ENCODE assay signal across 24 cellular contexts in genomic region chr1:30635386-30635975, GRCh38.
"Had no signal": no experiment of that assay in that cellular context is flagged by ENCODE, and none has a peak within 500 bp of the region (broad histone marks: within the 10 kb centered on the region; RNA-seq: fewer than 3 reads in every experiment).

No MANE protein-coding gene starts in this region.

- H3K27ac ChIP-seq: breast epithelium, SJCRH30 had no signal

- H3K36me3 ChIP-seq: breast epithelium, SJCRH30 had no signal

- H3K4me1 Mint-ChIP-seq: activated naive CD4-positive, alpha-beta T cell treated with anti-CD3 and anti-CD28 coated beads, Interleukin-2, amount 50 U/mL, for 24 hours; central memory CD8-positive, alpha-beta T cell; IgD-negative memory B cell had no signal

- H3K27me3 Mint-ChIP-seq: activated CD8-positive, alpha-beta T cell treated with anti-CD3 and anti-CD28 coated beads for 36 hours had no signal

- H3K4me3 ChIP-seq: breast epithelium, SJCRH30 had no signal

- H3K27me3 ChIP-seq: breast epithelium had no signal

- H3K27ac Mint-ChIP-seq: activated CD8-positive, alpha-beta T cell treated with anti-CD3 and anti-CD28 coated beads for 36 hours; activated naive CD4-positive, alpha-beta T cell treated with anti-CD3 and anti-CD28 coated beads, Interleukin-2, amount 50 U/mL, for 24 hours; activated T-helper 1 cell treated with anti-CD3 and anti-CD28 coated beads, Interleukin-12 subunit alpha, Interleukin-12 subunit beta, Interleukin-2, Interleukin-4 antibody, amounts not matched to agents 30 ng/mL and 10 ng/mL and 1 ng/mL, durations not matched to agents 14 hours and 24 hours and 36 hours; IgD-negative memory B cell; T-helper 1 cell treated with Interleukin-12 subunit alpha and Interleukin-12 subunit beta and Interleukin-4 antibody, amounts not matched to agents 30 μg/mL and 1 μg/mL, for 36 hours had no signal

- H3K36me3 Mint-ChIP-seq: activated naive CD4-positive, alpha-beta T cell treated with anti-CD3 and anti-CD28 coated beads, Interleukin-2, amount 50 U/mL, for 24 hours; IgD-negative memory B cell had no signal

- DNase-seq: activated CD4-positive, alpha-beta T cell treated with anti-CD3 and anti-CD28 coated beads for 4 hours; activated CD8-positive, alpha-beta memory T cell treated with anti-CD3 and anti-CD28 coated beads, Interleukin-2, amount 50 U/mL, for 4 hours; activated CD8-positive, alpha-beta T cell treated with anti-CD3 and anti-CD28 coated beads for 36 hours; activated effector memory CD4-positive, alpha-beta T cell treated with Interleukin-2 at 50 U/mL for 16 hours; activated naive CD4-positive, alpha-beta T cell; KG1; NCI-H1092; NCI-H1417; NCI-H2029 treated with DMSO at 0.1 percent for 48 hours; NCI-H2227 treated with DMSO at 0.1 percent for 48 hours; NCI-H446 treated with DMSO at 0.1 percent for 48 hours; NCI-H524 treated with DMSO at 0.1 percent for 48 hours; NCI-H82; Right ventricle myocardium superior; RPMI8226; SJCRH30 had no signal

- H3K9me3 ChIP-seq: breast epithelium, SJCRH30 had no signal

- H3K9me3 Mint-ChIP-seq: activated CD8-positive, alpha-beta T cell treated with anti-CD3 and anti-CD28 coated beads for 36 hours; activated naive CD4-positive, alpha-beta T cell treated with anti-CD3 and anti-CD28 coated beads, Interleukin-2, amount 50 U/mL, for 24 hours; activated T-helper 1 cell treated with anti-CD3 and anti-CD28 coated beads, Interleukin-12 subunit alpha, Interleukin-12 subunit beta, Interleukin-2, Interleukin-4 antibody, amounts not matched to agents 30 ng/mL and 10 ng/mL and 1 ng/mL, durations not matched to agents 14 hours and 24 hours and 36 hours; central memory CD8-positive, alpha-beta T cell; T-helper 1 cell treated with Interleukin-12 subunit alpha and Interleukin-12 subunit beta and Interleukin-4 antibody, amounts not matched to agents 30 μg/mL and 1 μg/mL, for 36 hours had no signal

- H3K4me1 ChIP-seq: breast epithelium, SJCRH30 had no signal

- H3K4me3 Mint-ChIP-seq: activated CD8-positive, alpha-beta T cell treated with anti-CD3 and anti-CD28 coated beads for 36 hours; activated naive CD4-positive, alpha-beta T cell treated with anti-CD3 and anti-CD28 coated beads, Interleukin-2, amount 50 U/mL, for 24 hours; activated T-helper 1 cell treated with anti-CD3 and anti-CD28 coated beads, Interleukin-12 subunit alpha, Interleukin-12 subunit beta, Interleukin-2, Interleukin-4 antibody, amounts not matched to agents 30 ng/mL and 10 ng/mL and 1 ng/mL, durations not matched to agents 14 hours and 24 hours and 36 hours; central memory CD8-positive, alpha-beta T cell; IgD-negative memory B cell; T-helper 1 cell treated with Interleukin-12 subunit alpha and Interleukin-12 subunit beta and Interleukin-4 antibody, amounts not matched to agents 30 μg/mL and 1 μg/mL, for 36 hours had no signal

- ATAC-seq: activated CD4-positive, CD25-positive, alpha-beta regulatory T cell treated with anti-CD3 and anti-CD28 coated beads, Interleukin-2, amount 50 U/mL, for 24 hours; activated CD8-positive, alpha-beta T cell treated with anti-CD3 and anti-CD28 coated beads for 36 hours; Panc1 had no signal
